1 cellular context compared by ENCODE assay signal in genomic region chr22:24147666-24148065, GRCh38.
TF ChIP-seq lines count a peak whose summit lies in the region.

No MANE protein-coding gene starts in this region.

TF ChIP-seq in GM23338, 12 proteins besides CTCF, POLR2A, EP300 and RAD21 (continued from another document):
- TF ChIP-seq ZNF462 (CRISPR knock-in tag; IDR thresholded peaks at IDR 0.05), result no peak
TF ChIP-seq in GM23338: peak in this region for 0.
